Comparison of ENCODE assay signal across 12 cellular contexts in the genomic region with DNA sequence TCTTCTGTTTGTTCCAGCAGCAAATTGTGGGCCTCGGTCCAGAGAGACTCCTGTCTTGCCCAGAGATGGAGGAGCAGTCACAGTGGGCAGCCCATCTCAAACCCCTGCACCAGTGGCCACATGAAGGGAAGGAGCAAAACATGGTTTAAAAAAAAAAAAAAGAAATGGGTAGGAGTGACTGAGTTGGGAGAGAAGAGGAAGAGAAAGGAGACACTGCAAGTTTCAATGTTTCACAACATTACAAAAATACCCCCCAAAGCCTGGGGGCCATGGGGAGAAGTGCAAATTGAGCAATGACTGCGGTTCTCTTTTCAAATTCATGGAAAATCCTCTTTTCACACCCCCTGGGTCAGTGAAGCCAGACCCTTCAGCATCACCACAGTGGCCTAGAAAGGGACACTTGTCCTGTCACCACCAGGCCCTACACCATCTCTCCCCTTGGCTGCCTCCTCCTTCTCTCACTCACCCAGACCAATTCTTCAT.
DNase-seq lines count a peak whose midpoint lies in the region; ATAC-seq and TF ChIP-seq lines count a peak whose summit lies in the region.
"Had no signal": no experiment of that assay in that cellular context is flagged by ENCODE, and none has a peak within 500 bp of the region (broad histone marks: within the 10 kb centered on the region; RNA-seq: fewer than 3 reads in every experiment).

No MANE protein-coding gene starts in this region.

- H3K79me1 ChIP-seq in neuronal stem cell (ENCODE audit: low read depth, low read length) = no peaks in the 10 kb centered on the region

- H3K4ac ChIP-seq in neuronal stem cell (ENCODE audit: low read length) = no peak overlapping the region

- no peak overlapping the region for H3K4me3 ChIP-seq in fibroblast of the aortic adventitia (ENCODE audit: low read depth, low read length)
- no peak overlapping the region for H3K4me3 ChIP-seq in neuronal stem cell (ENCODE audit: low read length in 2 of 2)

- H4K91ac ChIP-seq in neuronal stem cell (ENCODE audit: low read depth, low read length, poor library complexity) = no peak overlapping the region

- H3K27me3 ChIP-seq in neuronal stem cell (ENCODE audit: control insufficient read depth in 3 of 3, insufficient read depth in 3 of 3, low read depth in 1 of 3, low read length in 3 of 3) = peaks cover 0 to under 1% (median 0%) of the 10 kb centered on the region in 3 experiments
- H3K27me3 ChIP-seq: foreskin keratinocyte had no signal

- no peak overlapping the region for H4K8ac ChIP-seq in neuronal stem cell (ENCODE audit: low read depth, low read length)

- no peak for TF ChIP-seq CTCF in fibroblast of the aortic adventitia (IDR thresholded peaks at IDR 0.05; ENCODE audit: insufficient read depth, low read length)

- H2BK12ac ChIP-seq in neuronal stem cell (ENCODE audit: low read length) = no peak overlapping the region

- H2BK15ac ChIP-seq in neuronal stem cell (ENCODE audit: low read length) = no peak overlapping the region

- no peak overlapping the region for H3K9ac ChIP-seq in neuronal stem cell (ENCODE audit: low read depth, low read length, poor library complexity)

- no CpG with 5 or more reads among the region's 2 CpGs for WGBS in neuronal stem cell (ENCODE audit: extremely low coverage in 2 of 2, insufficient read length in 2 of 2, insufficient replicate concordance in 1 of 2), 2 donors

- H3K18ac ChIP-seq in neuronal stem cell (ENCODE audit: low read length) = peak overlapping the region; percentile 2

- H3K14ac ChIP-seq in neuronal stem cell (ENCODE audit: low read length) = no peak overlapping the region

- H2AK5ac ChIP-seq in neuronal stem cell (ENCODE audit: low read depth, low read length) = no peak overlapping the region

- ATAC-seq in HG03354 (IDR thresholded peaks at IDR 0.05; ENCODE audit: poor library complexity, severe bottlenecking, unreplicated experiment) = no peak
- ATAC-seq: foreskin keratinocyte, left colon had no signal

- no peak overlapping the region for H2BK120ac ChIP-seq in neuronal stem cell (ENCODE audit: low read depth, low read length)

- H3K9me3 ChIP-seq in neuronal stem cell (replicated peaks in 1 of 2; ENCODE audit: control insufficient read depth in 2 of 2, insufficient read depth in 1 of 2, low read depth in 1 of 2, low read length in 2 of 2) = peaks cover 2 to 9% of the 10 kb centered on the region in 2 donors

- DNase-seq in AML-193 (lab: John Stamatoyannopoulos, UW) (peak; percentile 87 to 88), NOMO-1 treated with DMSO at 0.1 percent for 48 hours (lab: John Stamatoyannopoulos, UW; ENCODE audit: unreplicated experiment) (peak; percentile 93), fibroblast of the aortic adventitia (ENCODE audit: low read depth) (peak; percentile 46), neuronal stem cell (ENCODE audit: low spot score) (no peak), NCI-H345 (lab: John Stamatoyannopoulos, UW) (no peak), A172 (ENCODE audit: low spot score) (no peak)
- no peak for DNase-seq in stimulated activated CD8-positive, alpha-beta memory T cell treated with anti-CD3 and anti-CD28 coated beads, Interleukin-4, amount 100 ng/mL, for 48 hours
- DNase-seq: activated CD4-positive, CD25-positive, alpha-beta regulatory T cell treated with anti-CD3 and anti-CD28 coated beads, Interleukin-2, amount 50 U/mL, for 72 hours; foreskin keratinocyte; left colon; NCI-H2107 had no signal

- no peak overlapping the region for H2BK5ac ChIP-seq in neuronal stem cell (ENCODE audit: low read length)

- no peak overlapping the region for H3K23ac ChIP-seq in neuronal stem cell (ENCODE audit: low read depth, low read length, poor library complexity)

- H3K36me3 ChIP-seq in neuronal stem cell (replicated peaks in 1 of 2; ENCODE audit: control insufficient read depth in 2 of 2, insufficient read depth in 2 of 2, low read length in 2 of 2) = no peaks in the 10 kb centered on the region

- H2AFZ ChIP-seq in neuronal stem cell (ENCODE audit: low read length) = no peak overlapping the region

- H3K4me2 ChIP-seq in neuronal stem cell (ENCODE audit: insufficient read depth, low read length, poor library complexity, severe bottlenecking) = no peak overlapping the region

- H3K27ac ChIP-seq in neuronal stem cell (replicated peaks; ENCODE audit: low read length) = no peak overlapping the region
- H3K27ac ChIP-seq: foreskin keratinocyte had no signal

- peaks cover 28 to 34% of the 10 kb centered on the region in 2 donors for H3K4me1 ChIP-seq in neuronal stem cell (ENCODE audit: control insufficient read depth in 2 of 2, insufficient read depth in 1 of 2, low read depth in 1 of 2, low read length in 2 of 2)

Comparison
In these comparisons a context has a peak if more than half of its experiments do, and no peak if none do; other contexts are left out.
1. DNase-seq: peak in AML-193 (2 of 2), NOMO-1 treated with DMSO at 0.1 percent for 48 hours (single experiment) and fibroblast of the aortic adventitia (single experiment); none in neuronal stem cell (single experiment), NCI-H345 (single experiment), stimulated activated CD8-positive, alpha-beta memory T cell treated with anti-CD3 and anti-CD28 coated beads, Interleukin-4, amount 100 ng/mL, for 48 hours (single experiment) and A172 (single experiment).